Comparison of ENCODE assay signal across 2 cellular contexts in genomic region chr2:149038442-149039212, GRCh38.
TF ChIP-seq lines count a peak whose summit lies in the region.

LYPD6B (plus strand) TSS chr2:149038699; CDS start chr2:149130949, 92,250 bp downstream.

TF ChIP-seq in Ishikawa, 13 proteins besides CTCF, POLR2A, EP300 and RAD21 (continued from another document):
- TF ChIP-seq REST (IDR thresholded peaks at IDR 0.05; ENCODE audit: low read depth) (no peak), USF1 (IDR thresholded peaks at IDR 0.05) (no peak), TCF12 (IDR thresholded peaks at IDR 0.05; ENCODE audit: low read depth) (no peak), EGR1 (IDR thresholded peaks at IDR 0.05) (no peak)

TF ChIP-seq in GM12878, 131 proteins besides CTCF, POLR2A, EP300 and RAD21 (continued from another document):
- no peak for TF ChIP-seq IRF5 (IDR thresholded peaks at IDR 0.05; ENCODE audit: borderline replicate concordance)
- TF ChIP-seq EGR1 (IDR thresholded peaks at IDR 0.05; ENCODE audit: borderline replicate concordance in 1 of 2, low read depth in 2 of 2, low read length in 2 of 2): 0 out of 3 replicates have a peak, but pooled peaks of 1 of the 2 experiments have one; percentile 35
- 0 out of 2 replicates have a peak, but pooled peaks have one; percentile 25 for TF ChIP-seq LARP7 (IDR thresholded peaks at IDR 0.05)
- no peak for TF ChIP-seq MEF2A (IDR thresholded peaks at IDR 0.05; ENCODE audit: insufficient read depth, low read depth, low read length)
- TF ChIP-seq CHD2 (IDR thresholded peaks at IDR 0.05; ENCODE audit: borderline replicate concordance, low read depth, low read length): no peak
- TF ChIP-seq GATAD2B (conservative IDR thresholded peaks at IDR 0.05; ENCODE audit: low read depth): 0 out of 2 replicates have a peak, but pooled peaks have one; percentile 32
- no peak for TF ChIP-seq CBX3 (IDR thresholded peaks at IDR 0.05; ENCODE audit: borderline replicate concordance, low read depth)
- 0 out of 2 replicates have a peak, but pooled peaks have one; percentile 32 for TF ChIP-seq IKZF1 (conservative IDR thresholded peaks at IDR 0.05)
- TF ChIP-seq NRF1 (conservative IDR thresholded peaks at IDR 0.05; ENCODE audit: low read depth, low read length): no peak
- TF ChIP-seq POU2F2 (IDR thresholded peaks at IDR 0.05; ENCODE audit: borderline replicate concordance, low read depth, low read length): no peak
- TF ChIP-seq STAT1 (conservative IDR thresholded peaks at IDR 0.05): no peak
- TF ChIP-seq BCL3 (IDR thresholded peaks at IDR 0.05; ENCODE audit: borderline replicate concordance, insufficient read depth, low read depth, low read length, poor library complexity, severe bottlenecking): no peak
- no peak for TF ChIP-seq ZNF384 (IDR thresholded peaks at IDR 0.05; ENCODE audit: borderline replicate concordance, low read depth, low read length)
- TF ChIP-seq EZH2 (IDR thresholded peaks at IDR 0.05; ENCODE audit: borderline replicate concordance, control insufficient read depth, low read depth, low read length): no peak
- TF ChIP-seq NFIC (IDR thresholded peaks at IDR 0.05; ENCODE audit: low read depth, low read length): no peak
- no peak for TF ChIP-seq SREBF1 (IDR thresholded peaks at IDR 0.05; ENCODE audit: low read length)
- TF ChIP-seq HDAC6 (IDR thresholded peaks at IDR 0.05; ENCODE audit: unreplicated experiment): peak; percentile 59
- TF ChIP-seq RAD51 (IDR thresholded peaks at IDR 0.05): no peak
- no peak for TF ChIP-seq SMAD5 (IDR thresholded peaks at IDR 0.05; ENCODE audit: low read depth)
- no peak for TF ChIP-seq KAT2A (conservative IDR thresholded peaks at IDR 0.05; ENCODE audit: control insufficient read depth, low read depth, low read length)
- no peak for TF ChIP-seq SMARCA5 (IDR thresholded peaks at IDR 0.05)
TF ChIP-seq in GM12878: peak in this region for 5.
